12 cellular contexts compared by ENCODE assay signal in the genomic region with DNA sequence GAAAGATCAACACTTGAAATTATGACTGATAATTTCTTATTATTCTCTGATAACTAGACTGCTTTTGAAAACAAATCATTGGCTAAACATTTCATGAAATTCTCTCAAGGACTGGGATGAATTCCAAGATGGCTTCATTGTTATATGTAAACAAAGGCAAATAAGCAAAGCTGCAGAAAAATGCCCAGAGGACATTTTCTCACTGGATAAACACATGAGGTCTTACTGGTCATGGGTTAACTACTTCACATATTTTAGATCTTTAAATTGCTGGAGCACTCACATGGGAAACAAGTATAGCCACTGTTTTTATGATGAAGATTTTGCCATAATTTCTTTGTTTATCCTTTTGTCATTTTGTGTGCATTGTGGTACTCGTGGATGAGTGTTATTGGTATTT.
DNase-seq lines count a peak whose midpoint lies in the region; ATAC-seq, FAIRE-seq and TF ChIP-seq lines count a peak whose summit lies in the region.
"Had no signal": no experiment of that assay in that cellular context is flagged by ENCODE, and none has a peak within 500 bp of the region (broad histone marks: within the 10 kb centered on the region; RNA-seq: fewer than 3 reads in every experiment).

No MANE protein-coding gene starts in this region.

- H3K27ac ChIP-seq in VCaP = peak overlapping the region; percentile 81
- H3K27ac ChIP-seq in kidney (ENCODE audit: low read depth in 2 of 2, low read length in 2 of 2) = no peak overlapping the region

- H3K27me3 Mint-ChIP-seq in activated naive CD4-positive, alpha-beta T cell treated with anti-CD3 and anti-CD28 coated beads, Interleukin-2, amount 10 ng/mL, durations not matched to agents 7 days and 5 days = no peaks in the 10 kb centered on the region

- H3K9me3 ChIP-seq in HAP-1 (no peaks in the 10 kb centered on the region), kidney (ENCODE audit: control insufficient read depth in 1 of 2, low read length in 2 of 2) (no peaks in the 10 kb centered on the region)

- FAIRE-seq in kidney (lab: Jason Lieb, UNC) = peak; percentile 64

- ATAC-seq in HG02759 (IDR thresholded peaks at IDR 0.05; ENCODE audit: unreplicated experiment) (no peak), HG03432 (IDR thresholded peaks at IDR 0.05; ENCODE audit: unreplicated experiment) (no peak), omental fat pad (ENCODE audit: low FRiP score) (no peak)

- H3K4me3 ChIP-seq in AG09309 (ENCODE audit: control insufficient read depth, low read depth, low read length) (no peak overlapping the region), HAP-1 (no peak overlapping the region), kidney (ENCODE audit: low read length in 2 of 2) (no peak overlapping the region)

- H3K4me1 Mint-ChIP-seq in activated naive CD4-positive, alpha-beta T cell treated with anti-CD3 and anti-CD28 coated beads, Interleukin-2, amount 10 ng/mL, durations not matched to agents 7 days and 5 days = no peaks in the 10 kb centered on the region

- no peaks in the 10 kb centered on the region for H3K9me3 Mint-ChIP-seq in activated naive CD4-positive, alpha-beta T cell treated with anti-CD3 and anti-CD28 coated beads, Interleukin-2, amount 10 ng/mL, durations not matched to agents 7 days and 5 days
- H3K9me3 Mint-ChIP-seq: activated T-helper 1 cell treated with anti-CD3 and anti-CD28 coated beads, Interleukin-12 subunit alpha, Interleukin-12 subunit beta, Interleukin-2, Interleukin-4 antibody, amounts not matched to agents 30 ng/mL and 10 ng/mL and 1 ng/mL, durations not matched to agents 14 hours and 24 hours and 36 hours; H9 had no signal

- H3K4me3 Mint-ChIP-seq in activated naive CD4-positive, alpha-beta T cell treated with anti-CD3 and anti-CD28 coated beads, Interleukin-2, amount 10 ng/mL, durations not matched to agents 7 days and 5 days = no peak overlapping the region
- H3K4me3 Mint-ChIP-seq: activated T-helper 1 cell treated with anti-CD3 and anti-CD28 coated beads, Interleukin-12 subunit alpha, Interleukin-12 subunit beta, Interleukin-2, Interleukin-4 antibody, amounts not matched to agents 30 ng/mL and 10 ng/mL and 1 ng/mL, durations not matched to agents 14 hours and 24 hours and 36 hours; CD14-positive monocyte; H9 had no signal

- no peak overlapping the region for H3K9ac ChIP-seq in kidney (ENCODE audit: low read length in 2 of 2)

- H3K36me3 ChIP-seq in HAP-1 (replicated peaks) = no peaks in the 10 kb centered on the region
- H3K36me3 ChIP-seq in kidney (ENCODE audit: control insufficient read depth in 1 of 2, insufficient read depth in 2 of 2, low read length in 2 of 2) = no peaks in the 10 kb centered on the region

- peaks cover 14% of the 10 kb centered on the region for H3K4me1 ChIP-seq in HAP-1
- H3K4me1 ChIP-seq in kidney (ENCODE audit: control insufficient read depth in 1 of 2, insufficient read depth in 1 of 2, low read depth in 1 of 2, low read length in 2 of 2) = peaks cover 4 to 22% of the 10 kb centered on the region in 2 donors

- CTCF ChIA-PET in activated naive CD4-positive, alpha-beta T cell treated with anti-CD3 and anti-CD28 coated beads, Interleukin-2, amount 10 ng/mL, durations not matched to agents 7 days and 5 days (lab: Charles Lee) = interaction anchor here (0.6 to 2.0 kb wide), 7 partner anchors 22 to 524 kb away, joined by 3 to 9 read pairs (median 5); a partner anchor contains a TSS

- H3K27me3 ChIP-seq in HAP-1 (ENCODE audit: low read depth) = no peaks in the 10 kb centered on the region

- H3K27ac Mint-ChIP-seq in activated naive CD4-positive, alpha-beta T cell treated with anti-CD3 and anti-CD28 coated beads, Interleukin-2, amount 10 ng/mL, durations not matched to agents 7 days and 5 days = no peak overlapping the region
- H3K27ac Mint-ChIP-seq: activated T-helper 1 cell treated with anti-CD3 and anti-CD28 coated beads, Interleukin-12 subunit alpha, Interleukin-12 subunit beta, Interleukin-2, Interleukin-4 antibody, amounts not matched to agents 30 ng/mL and 10 ng/mL and 1 ng/mL, durations not matched to agents 14 hours and 24 hours and 36 hours; CD14-positive monocyte; H9; progenitor cell of endocrine pancreas had no signal

- in situ Hi-C loops in HAP-1 (cut with MboI; ENCODE audit: low sequenced_read_pairs) = no loop called here

- TF ChIP-seq CTCF in AG09309 (IDR thresholded peaks at IDR 0.05; ENCODE audit: control insufficient read depth, insufficient read depth, low read depth, low read length, missing control alignments) = no peak
- no peak for TF ChIP-seq CTCF in VCaP (conservative IDR thresholded peaks at IDR 0.05)
- TF ChIP-seq CTCF in kidney (IDR thresholded peaks at IDR 0.05; ENCODE audit: borderline replicate concordance, extremely low read depth, insufficient read depth) = no peak
- TF ChIP-seq CTCF in omental fat pad (IDR thresholded peaks at IDR 0.05) = no peak

- intact Hi-C loops in kidney (cut with DNase I) = no loop called here

- DNase-seq in AG09309 (ENCODE audit: low read depth) = peak; percentile 23
- DNase-seq in HAP-1 (ENCODE audit: low spot score in 2 of 2) = peak; percentile 34 to 80
- no peak for DNase-seq in kidney
- no peak for DNase-seq in activated naive CD4-positive, alpha-beta T cell treated with anti-CD3 and anti-CD28 coated beads, Interleukin-2, amount 10 ng/mL, durations not matched to agents 7 days and 5 days
- DNase-seq in omental fat pad (ENCODE audit: low spot score) = no peak

- H3K36me3 Mint-ChIP-seq in activated naive CD4-positive, alpha-beta T cell treated with anti-CD3 and anti-CD28 coated beads, Interleukin-2, amount 10 ng/mL, durations not matched to agents 7 days and 5 days = no peaks in the 10 kb centered on the region
- H3K36me3 Mint-ChIP-seq: CD14-positive monocyte had no signal

Comparison
In these comparisons a context has a peak if more than half of its experiments do, and no peak if none do; other contexts are left out.
1. DNase-seq: peak in AG09309 (single experiment) and HAP-1 (2 of 2); none in kidney (single experiment), activated naive CD4-positive, alpha-beta T cell treated with anti-CD3 and anti-CD28 coated beads, Interleukin-2, amount 10 ng/mL, durations not matched to agents 7 days and 5 days (single experiment) and omental fat pad (single experiment).